ENCODE assay signal across 1 cellular context in the genomic region with DNA sequence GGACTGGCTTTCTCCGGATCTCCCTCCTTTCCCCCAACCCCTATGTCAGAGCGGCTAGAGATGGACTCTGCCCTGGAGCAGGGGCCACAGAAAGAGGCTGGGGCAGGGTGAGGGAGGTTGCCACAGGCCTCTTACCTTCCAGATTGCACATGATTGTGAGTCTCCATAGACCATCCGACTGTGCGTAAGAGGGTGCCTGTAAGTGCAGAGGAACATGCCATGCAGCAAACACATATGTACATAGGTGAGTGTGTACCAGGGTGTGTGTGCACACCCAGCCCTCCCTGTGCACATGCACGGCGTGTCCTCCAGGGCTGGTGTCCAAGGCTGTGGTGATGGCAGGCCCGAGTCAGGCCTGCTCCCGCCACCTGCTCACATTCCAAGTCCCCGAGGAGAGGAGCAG.
A peak's percentile ranks its signal among the peaks of the same experiment; 100 is the strongest.
TF ChIP-seq lines count a peak whose summit lies in the region.

No MANE protein-coding gene starts in this region.

TF ChIP-seq in HepG2, 621 proteins besides CTCF, POLR2A, EP300 and RAD21 (continued from another document and continues in another):
- TF ChIP-seq, protein P1, sequence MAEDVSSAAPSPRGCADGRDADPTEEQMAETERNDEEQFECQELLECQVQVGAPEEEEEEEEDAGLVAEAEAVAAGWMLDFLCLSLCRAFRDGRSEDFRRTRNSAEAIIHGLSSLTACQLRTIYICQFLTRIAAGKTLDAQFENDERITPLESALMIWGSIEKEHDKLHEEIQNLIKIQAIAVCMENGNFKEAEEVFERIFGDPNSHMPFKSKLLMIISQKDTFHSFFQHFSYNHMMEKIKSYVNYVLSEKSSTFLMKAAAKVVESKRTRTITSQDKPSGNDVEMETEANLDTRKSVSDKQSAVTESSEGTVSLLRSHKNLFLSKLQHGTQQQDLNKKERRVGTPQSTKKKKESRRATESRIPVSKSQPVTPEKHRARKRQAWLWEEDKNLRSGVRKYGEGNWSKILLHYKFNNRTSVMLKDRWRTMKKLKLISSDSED (CRISPR knock-in tag; IDR thresholded peaks at IDR 0.05) = no peak
- TF ChIP-seq ELF3 (CRISPR knock-in tag; IDR thresholded peaks at IDR 0.05) = peak; percentile 54
- no peak for TF ChIP-seq NFATC3 (CRISPR knock-in tag; IDR thresholded peaks at IDR 0.05)
- TF ChIP-seq ZNF644 (CRISPR knock-in tag; IDR thresholded peaks at IDR 0.05; ENCODE audit: low read depth) = peak; percentile 57; the same call in 1 of the 2 replicates
- no peak for TF ChIP-seq NR1H2 (CRISPR knock-in tag; IDR thresholded peaks at IDR 0.05; ENCODE audit: borderline replicate concordance, low read depth)
- TF ChIP-seq, protein P2, sequence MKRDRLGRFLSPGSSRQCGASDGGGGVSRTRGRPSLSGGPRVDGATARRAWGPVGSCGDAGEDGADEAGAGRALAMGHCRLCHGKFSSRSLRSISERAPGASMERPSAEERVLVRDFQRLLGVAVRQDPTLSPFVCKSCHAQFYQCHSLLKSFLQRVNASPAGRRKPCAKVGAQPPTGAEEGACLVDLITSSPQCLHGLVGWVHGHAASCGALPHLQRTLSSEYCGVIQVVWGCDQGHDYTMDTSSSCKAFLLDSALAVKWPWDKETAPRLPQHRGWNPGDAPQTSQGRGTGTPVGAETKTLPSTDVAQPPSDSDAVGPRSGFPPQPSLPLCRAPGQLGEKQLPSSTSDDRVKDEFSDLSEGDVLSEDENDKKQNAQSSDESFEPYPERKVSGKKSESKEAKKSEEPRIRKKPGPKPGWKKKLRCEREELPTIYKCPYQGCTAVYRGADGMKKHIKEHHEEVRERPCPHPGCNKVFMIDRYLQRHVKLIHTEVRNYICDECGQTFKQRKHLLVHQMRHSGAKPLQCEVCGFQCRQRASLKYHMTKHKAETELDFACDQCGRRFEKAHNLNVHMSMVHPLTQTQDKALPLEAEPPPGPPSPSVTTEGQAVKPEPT (CRISPR knock-in tag; IDR thresholded peaks at IDR 0.05; ENCODE audit: low read depth) = no peak
- peak; percentile 75 for TF ChIP-seq FOXC1 (CRISPR knock-in tag; IDR thresholded peaks at IDR 0.05; ENCODE audit: borderline replicate concordance)
- TF ChIP-seq ZNF24 (IDR thresholded peaks at IDR 0.05) = no peak
- TF ChIP-seq ZNF101 (CRISPR knock-in tag; IDR thresholded peaks at IDR 0.05; ENCODE audit: borderline replicate concordance, low read depth) = no peak
- no peak for TF ChIP-seq ZNF839 (CRISPR knock-in tag; IDR thresholded peaks at IDR 0.05; ENCODE audit: borderline replicate concordance)
- TF ChIP-seq, protein P3, sequence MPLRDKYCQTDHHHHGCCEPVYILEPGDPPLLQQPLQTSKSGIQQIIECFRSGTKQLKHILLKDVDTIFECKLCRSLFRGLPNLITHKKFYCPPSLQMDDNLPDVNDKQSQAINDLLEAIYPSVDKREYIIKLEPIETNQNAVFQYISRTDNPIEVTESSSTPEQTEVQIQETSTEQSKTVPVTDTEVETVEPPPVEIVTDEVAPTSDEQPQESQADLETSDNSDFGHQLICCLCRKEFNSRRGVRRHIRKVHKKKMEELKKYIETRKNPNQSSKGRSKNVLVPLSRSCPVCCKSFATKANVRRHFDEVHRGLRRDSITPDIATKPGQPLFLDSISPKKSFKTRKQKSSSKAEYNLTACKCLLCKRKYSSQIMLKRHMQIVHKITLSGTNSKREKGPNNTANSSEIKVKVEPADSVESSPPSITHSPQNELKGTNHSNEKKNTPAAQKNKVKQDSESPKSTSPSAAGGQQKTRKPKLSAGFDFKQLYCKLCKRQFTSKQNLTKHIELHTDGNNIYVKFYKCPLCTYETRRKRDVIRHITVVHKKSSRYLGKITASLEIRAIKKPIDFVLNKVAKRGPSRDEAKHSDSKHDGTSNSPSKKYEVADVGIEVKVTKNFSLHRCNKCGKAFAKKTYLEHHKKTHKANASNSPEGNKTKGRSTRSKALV (CRISPR knock-in tag; IDR thresholded peaks at IDR 0.05) = no peak
- no peak for TF ChIP-seq SALL2 (CRISPR knock-in tag; IDR thresholded peaks at IDR 0.05)
- TF ChIP-seq ZNF598 (CRISPR knock-in tag; IDR thresholded peaks at IDR 0.05; ENCODE audit: borderline replicate concordance) = no peak
- TF ChIP-seq RXRA (CRISPR knock-in tag; IDR thresholded peaks at IDR 0.05) = peak; percentile 66; the same call in 1 of the 2 replicates
- TF ChIP-seq ZNF709 (CRISPR knock-in tag; IDR thresholded peaks at IDR 0.05) = no peak
- TF ChIP-seq, protein P4, sequence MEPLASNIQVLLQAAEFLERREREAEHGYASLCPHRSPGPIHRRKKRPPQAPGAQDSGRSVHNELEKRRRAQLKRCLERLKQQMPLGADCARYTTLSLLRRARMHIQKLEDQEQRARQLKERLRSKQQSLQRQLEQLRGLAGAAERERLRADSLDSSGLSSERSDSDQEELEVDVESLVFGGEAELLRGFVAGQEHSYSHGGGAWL (CRISPR knock-in tag; IDR thresholded peaks at IDR 0.05) = no peak
- no peak for TF ChIP-seq ZNF260 (CRISPR knock-in tag; IDR thresholded peaks at IDR 0.05; ENCODE audit: borderline replicate concordance, low read depth)
- no peak for TF ChIP-seq ZFP36L1 (CRISPR knock-in tag; IDR thresholded peaks at IDR 0.05)
- peak; percentile 38; the same call in 1 of the 2 replicates for TF ChIP-seq ZNF205 (CRISPR knock-in tag; IDR thresholded peaks at IDR 0.05)
- peak; percentile 32; the same call in 1 of the 2 replicates for TF ChIP-seq GATAD1 (CRISPR knock-in tag; IDR thresholded peaks at IDR 0.05)
- no peak for TF ChIP-seq NFE2L2 (IDR thresholded peaks at IDR 0.05; ENCODE audit: low read length)
- no peak for TF ChIP-seq ATRX (CRISPR knock-in tag; IDR thresholded peaks at IDR 0.05; ENCODE audit: borderline replicate concordance)
- TF ChIP-seq ZNF790 (CRISPR knock-in tag; IDR thresholded peaks at IDR 0.05; ENCODE audit: borderline replicate concordance) = no peak
- TF ChIP-seq HNRNPLL (IDR thresholded peaks at IDR 0.05; ENCODE audit: low read depth, low read length, poor library complexity, severe bottlenecking) = no peak
- TF ChIP-seq, protein P5, sequence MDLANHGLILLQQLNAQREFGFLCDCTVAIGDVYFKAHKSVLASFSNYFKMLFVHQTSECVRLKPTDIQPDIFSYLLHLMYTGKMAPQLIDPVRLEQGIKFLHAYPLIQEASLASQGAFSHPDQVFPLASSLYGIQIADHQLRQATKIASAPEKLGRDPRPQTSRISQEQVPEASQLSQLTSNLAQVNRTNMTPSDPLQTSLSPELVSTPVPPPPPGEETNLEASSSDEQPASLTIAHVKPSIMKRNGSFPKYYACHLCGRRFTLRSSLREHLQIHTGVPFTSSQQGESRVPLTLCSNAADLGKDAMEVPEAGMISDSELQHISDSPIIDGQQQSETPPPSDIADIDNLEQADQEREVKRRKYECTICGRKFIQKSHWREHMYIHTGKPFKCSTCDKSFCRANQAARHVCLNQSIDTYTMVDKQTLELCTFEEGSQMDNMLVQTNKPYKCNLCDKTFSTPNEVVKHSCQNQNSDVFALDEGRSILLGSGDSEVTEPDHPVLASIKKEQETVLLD (CRISPR knock-in tag; IDR thresholded peaks at IDR 0.05; ENCODE audit: low read depth) = no peak
- TF ChIP-seq ZBTB7A (CRISPR knock-in tag; IDR thresholded peaks at IDR 0.05) = peak; percentile 64; the same call in 1 of the 2 replicates
- TF ChIP-seq FOXJ3 (CRISPR knock-in tag; IDR thresholded peaks at IDR 0.05; ENCODE audit: borderline replicate concordance) = no peak
- TF ChIP-seq PHF21A (CRISPR knock-in tag; IDR thresholded peaks at IDR 0.05) = peak; percentile 76
- TF ChIP-seq, protein P6, sequence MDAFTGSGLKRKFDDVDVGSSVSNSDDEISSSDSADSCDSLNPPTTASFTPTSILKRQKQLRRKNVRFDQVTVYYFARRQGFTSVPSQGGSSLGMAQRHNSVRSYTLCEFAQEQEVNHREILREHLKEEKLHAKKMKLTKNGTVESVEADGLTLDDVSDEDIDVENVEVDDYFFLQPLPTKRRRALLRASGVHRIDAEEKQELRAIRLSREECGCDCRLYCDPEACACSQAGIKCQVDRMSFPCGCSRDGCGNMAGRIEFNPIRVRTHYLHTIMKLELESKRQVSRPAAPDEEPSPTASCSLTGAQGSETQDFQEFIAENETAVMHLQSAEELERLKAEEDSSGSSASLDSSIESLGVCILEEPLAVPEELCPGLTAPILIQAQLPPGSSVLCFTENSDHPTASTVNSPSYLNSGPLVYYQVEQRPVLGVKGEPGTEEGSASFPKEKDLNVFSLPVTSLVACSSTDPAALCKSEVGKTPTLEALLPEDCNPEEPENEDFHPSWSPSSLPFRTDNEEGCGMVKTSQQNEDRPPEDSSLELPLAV (CRISPR knock-in tag; conservative IDR thresholded peaks at IDR 0.05; ENCODE audit: low read depth) = no peak
- TF ChIP-seq ZBTB38 (CRISPR knock-in tag; IDR thresholded peaks at IDR 0.05) = peak; percentile 85
- TF ChIP-seq NRL (CRISPR knock-in tag; IDR thresholded peaks at IDR 0.05; ENCODE audit: borderline replicate concordance) = no peak
- TF ChIP-seq JUN (CRISPR knock-in tag; IDR thresholded peaks at IDR 0.05) = no peak
- peak; percentile 46; the same call in 1 of the 2 replicates for TF ChIP-seq IRF2 (CRISPR knock-in tag; IDR thresholded peaks at IDR 0.05)
- TF ChIP-seq, protein P7, sequence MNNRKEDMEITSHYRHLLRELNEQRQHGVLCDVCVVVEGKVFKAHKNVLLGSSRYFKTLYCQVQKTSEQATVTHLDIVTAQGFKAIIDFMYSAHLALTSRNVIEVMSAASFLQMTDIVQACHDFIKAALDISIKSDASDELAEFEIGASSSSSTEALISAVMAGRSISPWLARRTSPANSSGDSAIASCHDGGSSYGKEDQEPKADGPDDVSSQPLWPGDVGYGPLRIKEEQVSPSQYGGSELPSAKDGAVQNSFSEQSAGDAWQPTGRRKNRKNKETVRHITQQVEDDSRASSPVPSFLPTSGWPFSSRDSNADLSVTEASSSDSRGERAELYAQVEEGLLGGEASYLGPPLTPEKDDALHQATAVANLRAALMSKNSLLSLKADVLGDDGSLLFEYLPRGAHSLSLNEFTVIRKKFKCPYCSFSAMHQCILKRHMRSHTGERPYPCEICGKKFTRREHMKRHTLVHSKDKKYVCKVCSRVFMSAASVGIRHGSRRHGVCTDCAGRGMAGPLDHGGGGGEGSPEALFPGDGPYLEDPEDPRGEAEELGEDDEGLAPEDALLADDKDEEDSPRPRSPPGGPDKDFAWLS (CRISPR knock-in tag; IDR thresholded peaks at IDR 0.05; ENCODE audit: borderline replicate concordance) = no peak
- TF ChIP-seq, protein P8, sequence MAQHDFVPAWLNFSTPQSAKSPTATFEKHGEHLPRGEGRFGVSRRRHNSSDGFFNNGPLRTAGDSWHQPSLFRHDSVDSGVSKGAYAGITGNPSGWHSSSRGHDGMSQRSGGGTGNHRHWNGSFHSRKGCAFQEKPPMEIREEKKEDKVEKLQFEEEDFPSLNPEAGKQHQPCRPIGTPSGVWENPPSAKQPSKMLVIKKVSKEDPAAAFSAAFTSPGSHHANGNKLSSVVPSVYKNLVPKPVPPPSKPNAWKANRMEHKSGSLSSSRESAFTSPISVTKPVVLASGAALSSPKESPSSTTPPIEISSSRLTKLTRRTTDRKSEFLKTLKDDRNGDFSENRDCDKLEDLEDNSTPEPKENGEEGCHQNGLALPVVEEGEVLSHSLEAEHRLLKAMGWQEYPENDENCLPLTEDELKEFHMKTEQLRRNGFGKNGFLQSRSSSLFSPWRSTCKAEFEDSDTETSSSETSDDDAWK (CRISPR knock-in tag; IDR thresholded peaks at IDR 0.05) = no peak
- no peak for TF ChIP-seq ZKSCAN5 (CRISPR knock-in tag; IDR thresholded peaks at IDR 0.05)
- TF ChIP-seq, protein P9, sequence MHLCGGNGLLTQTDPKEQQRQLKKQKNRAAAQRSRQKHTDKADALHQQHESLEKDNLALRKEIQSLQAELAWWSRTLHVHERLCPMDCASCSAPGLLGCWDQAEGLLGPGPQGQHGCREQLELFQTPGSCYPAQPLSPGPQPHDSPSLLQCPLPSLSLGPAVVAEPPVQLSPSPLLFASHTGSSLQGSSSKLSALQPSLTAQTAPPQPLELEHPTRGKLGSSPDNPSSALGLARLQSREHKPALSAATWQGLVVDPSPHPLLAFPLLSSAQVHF (CRISPR knock-in tag; IDR thresholded peaks at IDR 0.05) = no peak
- TF ChIP-seq MIER3 (CRISPR knock-in tag; IDR thresholded peaks at IDR 0.05; ENCODE audit: borderline replicate concordance) = peak; percentile 27; the same call in 1 of the 2 replicates
- TF ChIP-seq, protein P10, sequence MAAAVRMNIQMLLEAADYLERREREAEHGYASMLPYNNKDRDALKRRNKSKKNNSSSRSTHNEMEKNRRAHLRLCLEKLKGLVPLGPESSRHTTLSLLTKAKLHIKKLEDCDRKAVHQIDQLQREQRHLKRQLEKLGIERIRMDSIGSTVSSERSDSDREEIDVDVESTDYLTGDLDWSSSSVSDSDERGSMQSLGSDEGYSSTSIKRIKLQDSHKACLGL (CRISPR knock-in tag; IDR thresholded peaks at IDR 0.05) = no peak
- no peak for TF ChIP-seq CAMTA2 (CRISPR knock-in tag; IDR thresholded peaks at IDR 0.05; ENCODE audit: borderline replicate concordance)
- no peak for TF ChIP-seq ZNF552 (CRISPR knock-in tag; IDR thresholded peaks at IDR 0.05; ENCODE audit: borderline replicate concordance)
- no peak for TF ChIP-seq CHD4 (IDR thresholded peaks at IDR 0.05; ENCODE audit: borderline replicate concordance, low read length)
- TF ChIP-seq HNRNPL (IDR thresholded peaks at IDR 0.05; ENCODE audit: low read depth, low read length) = no peak
- TF ChIP-seq, protein P11, sequence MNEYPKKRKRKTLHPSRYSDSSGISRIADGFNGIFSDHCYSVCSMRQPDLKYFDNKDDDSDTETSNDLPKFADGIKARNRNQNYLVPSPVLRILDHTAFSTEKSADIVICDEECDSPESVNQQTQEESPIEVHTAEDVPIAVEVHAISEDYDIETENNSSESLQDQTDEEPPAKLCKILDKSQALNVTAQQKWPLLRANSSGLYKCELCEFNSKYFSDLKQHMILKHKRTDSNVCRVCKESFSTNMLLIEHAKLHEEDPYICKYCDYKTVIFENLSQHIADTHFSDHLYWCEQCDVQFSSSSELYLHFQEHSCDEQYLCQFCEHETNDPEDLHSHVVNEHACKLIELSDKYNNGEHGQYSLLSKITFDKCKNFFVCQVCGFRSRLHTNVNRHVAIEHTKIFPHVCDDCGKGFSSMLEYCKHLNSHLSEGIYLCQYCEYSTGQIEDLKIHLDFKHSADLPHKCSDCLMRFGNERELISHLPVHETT (CRISPR knock-in tag; conservative IDR thresholded peaks at IDR 0.05) = peak; percentile 48; the same call in 1 of the 2 replicates
- TF ChIP-seq RBM22 (optimal IDR thresholded peaks at IDR 0.05; ENCODE audit: low read length) = no peak
- TF ChIP-seq, protein P12, sequence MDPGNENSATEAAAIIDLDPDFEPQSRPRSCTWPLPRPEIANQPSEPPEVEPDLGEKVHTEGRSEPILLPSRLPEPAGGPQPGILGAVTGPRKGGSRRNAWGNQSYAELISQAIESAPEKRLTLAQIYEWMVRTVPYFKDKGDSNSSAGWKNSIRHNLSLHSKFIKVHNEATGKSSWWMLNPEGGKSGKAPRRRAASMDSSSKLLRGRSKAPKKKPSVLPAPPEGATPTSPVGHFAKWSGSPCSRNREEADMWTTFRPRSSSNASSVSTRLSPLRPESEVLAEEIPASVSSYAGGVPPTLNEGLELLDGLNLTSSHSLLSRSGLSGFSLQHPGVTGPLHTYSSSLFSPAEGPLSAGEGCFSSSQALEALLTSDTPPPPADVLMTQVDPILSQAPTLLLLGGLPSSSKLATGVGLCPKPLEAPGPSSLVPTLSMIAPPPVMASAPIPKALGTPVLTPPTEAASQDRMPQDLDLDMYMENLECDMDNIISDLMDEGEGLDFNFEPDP (CRISPR knock-in tag; conservative IDR thresholded peaks at IDR 0.05) = no peak
- no peak for TF ChIP-seq HOXA9 (CRISPR knock-in tag; IDR thresholded peaks at IDR 0.05; ENCODE audit: borderline replicate concordance)
- no peak for TF ChIP-seq RBAK (CRISPR knock-in tag; IDR thresholded peaks at IDR 0.05)
- TF ChIP-seq NFKBIZ (CRISPR knock-in tag; IDR thresholded peaks at IDR 0.05) = no peak; the same call in 1 of the 2 replicates
